ENCODE assay signal across 20 cellular contexts in genomic region chr10:72035488-72035887, GRCh38.
"Had no signal": no experiment of that assay in that cellular context is flagged by ENCODE, and none has a peak within 500 bp of the region (broad histone marks: within the 10 kb centered on the region; RNA-seq: fewer than 3 reads in every experiment).

No MANE protein-coding gene starts in this region.

- H3K9me3 ChIP-seq: tibial artery had no signal

- H3K9me3 Mint-ChIP-seq: activated CD4-positive, alpha-beta memory T cell treated with anti-CD3 and anti-CD28 coated beads for 36 hours; activated naive CD4-positive, alpha-beta T cell treated with anti-CD3 and anti-CD28 coated beads for 36 hours; activated T-cell treated with anti-CD3 and anti-CD28 coated beads, Interleukin-2, amount 50 U/mL, for 72 hours; dendritic cell treated with granulocyte-macrophage colony-stimulating factor and Interleukin-4, amounts not matched to agents 40 ng/mL and 50 ng/mL, for 4 days; mesothelial cell of epicardium; naive thymus-derived CD8-positive, alpha-beta T cell had no signal

- H3K36me3 ChIP-seq: tibial artery had no signal

- H3K27ac Mint-ChIP-seq: activated CD4-positive, alpha-beta memory T cell treated with anti-CD3 and anti-CD28 coated beads for 36 hours; activated naive CD4-positive, alpha-beta T cell treated with anti-CD3 and anti-CD28 coated beads for 36 hours; activated T-cell treated with anti-CD3 and anti-CD28 coated beads, Interleukin-2, amount 50 U/mL, for 72 hours; dendritic cell treated with granulocyte-macrophage colony-stimulating factor and Interleukin-4, amounts not matched to agents 40 ng/mL and 50 ng/mL, for 4 days had no signal

- H3K36me3 Mint-ChIP-seq: activated CD4-positive, alpha-beta memory T cell treated with anti-CD3 and anti-CD28 coated beads for 36 hours; mesothelial cell of epicardium; naive thymus-derived CD8-positive, alpha-beta T cell had no signal

- FAIRE-seq: endometrium, kidney, urothelium cell line had no signal

- H3K4me3 ChIP-seq: tibial artery had no signal

- H3K4me3 Mint-ChIP-seq: activated CD4-positive, alpha-beta memory T cell treated with anti-CD3 and anti-CD28 coated beads for 36 hours; activated naive CD4-positive, alpha-beta T cell treated with anti-CD3 and anti-CD28 coated beads for 36 hours; activated T-cell treated with anti-CD3 and anti-CD28 coated beads, Interleukin-2, amount 50 U/mL, for 72 hours; dendritic cell treated with granulocyte-macrophage colony-stimulating factor and Interleukin-4, amounts not matched to agents 40 ng/mL and 50 ng/mL, for 4 days; mesothelial cell of epicardium; naive thymus-derived CD8-positive, alpha-beta T cell had no signal

- DNase-seq: activated CD4-positive, alpha-beta memory T cell treated with anti-CD3 and anti-CD28 coated beads for 36 hours; activated CD4-positive, alpha-beta T cell treated with anti-CD3 and anti-CD28 coated beads for 48 hours; activated effector memory CD4-positive, alpha-beta T cell treated with Interleukin-2 at 50 U/mL for 16 hours; activated naive CD4-positive, alpha-beta T cell treated with anti-CD3 and anti-CD28 coated beads for 36 hours; activated T-cell treated with anti-CD3 and anti-CD28 coated beads, Interleukin-2, amount 50 U/mL, for 72 hours; amygdala; effector CD4-positive, alpha-beta T cell; kidney; naive thymus-derived CD8-positive, alpha-beta T cell; occipital lobe; posterior cingulate gyrus; retina; stimulated activated CD4-positive, alpha-beta T cell treated with anti-CD3 and anti-CD28 coated beads, Interleukin-4, amount 100 ng/mL, for 4 hours; stimulated activated naive CD8-positive, alpha-beta T cell treated with anti-CD3 and anti-CD28 coated beads, Interleukin-15, Interleukin-2, amounts not matched to agents 100 U/mL and 50 U/mL, for 24 hours; tibial artery had no signal

- H3K27ac ChIP-seq: tibial artery had no signal

- ATAC-seq: activated T-cell treated with anti-CD3 and anti-CD28 coated beads, Interleukin-2, amount 50 U/mL, for 72 hours; left lobe of liver; naive thymus-derived CD8-positive, alpha-beta T cell; stimulated activated naive CD8-positive, alpha-beta T cell treated with anti-CD3 and anti-CD28 coated beads, Interleukin-15, Interleukin-2, amounts not matched to agents 100 U/mL and 50 U/mL, for 24 hours had no signal
